Comparison of ENCODE assay signal across 15 cellular contexts in the genomic region with DNA sequence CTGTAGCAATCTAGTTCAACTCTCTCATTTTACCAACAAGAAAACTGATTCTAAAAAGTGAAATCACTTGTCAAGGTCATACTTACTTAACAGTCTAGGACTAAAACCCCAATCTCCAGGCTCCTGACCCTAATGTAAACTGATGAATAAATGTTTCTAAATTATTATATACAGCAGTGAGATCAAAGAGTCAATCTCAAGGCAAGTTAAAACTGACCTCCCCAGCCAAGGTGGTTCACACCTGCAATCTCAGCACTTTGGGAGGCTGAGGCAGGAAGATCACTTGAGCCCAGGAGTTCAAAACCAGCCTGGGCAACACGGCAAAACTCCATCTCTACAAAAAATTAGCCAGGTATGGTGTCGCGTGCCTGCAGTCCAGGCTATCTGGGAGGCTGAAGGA. TPM values are rescaled to one million over a fixed set of nuclear protein-coding genes. Genes with fewer than 3 reads are reported as not detected.
DNase-seq lines count a peak whose midpoint lies in the region; ATAC-seq, FAIRE-seq and TF ChIP-seq lines count a peak whose summit lies in the region.
"Had no signal": no experiment of that assay in that cellular context is flagged by ENCODE, and none has a peak within 500 bp of the region (broad histone marks: within the 10 kb centered on the region; RNA-seq: fewer than 3 reads in every experiment).

No MANE protein-coding gene starts in this region.

- H3K27me3 ChIP-seq in subcutaneous abdominal adipose tissue (ENCODE audit: control insufficient read depth in 5 of 5, insufficient read depth in 4 of 5, low read length in 5 of 5) (no peaks in the 10 kb centered on the region), endodermal cell (ENCODE audit: control insufficient read depth, insufficient read depth, low read length, poor library complexity, severe bottlenecking) (no peaks in the 10 kb centered on the region)

- H3K4me1 ChIP-seq in kidney (ENCODE audit: control insufficient read depth in 1 of 2, insufficient read depth in 1 of 2, low read depth in 1 of 2, low read length in 2 of 2), result peaks cover 0 to 6% of the 10 kb centered on the region in 2 donors
- peaks cover 2 to 20% (median 10%) of the 10 kb centered on the region in 5 donors for H3K4me1 ChIP-seq in subcutaneous abdominal adipose tissue (ENCODE audit: control insufficient read depth in 5 of 5, insufficient read depth in 5 of 5, low read length in 5 of 5)
- no peaks in the 10 kb centered on the region for H3K4me1 ChIP-seq in endodermal cell (ENCODE audit: control insufficient read depth, insufficient read depth, low read length)

- H3K4me3 ChIP-seq in kidney (ENCODE audit: low read length in 2 of 2) (no peak overlapping the region), subcutaneous abdominal adipose tissue (ENCODE audit: low read depth in 1 of 5, low read length in 5 of 5) (no peak overlapping the region), endodermal cell (ENCODE audit: low read length) (no peak overlapping the region)
- H3K4me3 ChIP-seq: HAP-1, lung had no signal

- no peak for FAIRE-seq in kidney (lab: Jason Lieb, UNC)
- FAIRE-seq: GM12891 had no signal

- no peak for TF ChIP-seq CTCF in WTC11 (IDR thresholded peaks at IDR 0.05)
- no peak for TF ChIP-seq CTCF in kidney (IDR thresholded peaks at IDR 0.05; ENCODE audit: borderline replicate concordance, extremely low read depth, insufficient read depth)
- no peak for TF ChIP-seq CTCF in endodermal cell (conservative IDR thresholded peaks at IDR 0.05)

- H3K4me3 Mint-ChIP-seq in activated CD4-positive, alpha-beta T cell treated with anti-CD3 and anti-CD28 coated beads for 36 hours, result no peak overlapping the region
- H3K4me3 Mint-ChIP-seq in WTC11, result no peak overlapping the region
- H3K4me3 Mint-ChIP-seq in endodermal cell, result no peak overlapping the region
- no peak overlapping the region for H3K4me3 Mint-ChIP-seq in activated T-helper 1 cell treated with anti-CD3 and anti-CD28 coated beads, Interleukin-12 subunit alpha, Interleukin-12 subunit beta, Interleukin-2, Interleukin-4 antibody, amounts not matched to agents 30 ng/mL and 10 ng/mL and 1 ng/mL, durations not matched to agents 14 hours and 24 hours and 36 hours

- CTCF ChIA-PET in activated CD4-positive, alpha-beta T cell treated with anti-CD3 and anti-CD28 coated beads for 36 hours (lab: Charles Lee), result interaction anchor here (0.6 to 0.7 kb wide), 2 partner anchors 96 to 1138 kb away, joined by 3 read pairs; no protein-coding TSS in a partner anchor
- CTCF ChIA-PET in WTC11 (lab: Charles Lee), result no interaction called here

- peaks cover 11% of the 10 kb centered on the region for H3K36me3 Mint-ChIP-seq in activated CD4-positive, alpha-beta T cell treated with anti-CD3 and anti-CD28 coated beads for 36 hours (ENCODE audit: low read depth)
- H3K36me3 Mint-ChIP-seq in WTC11 (peaks cover 3% of the 10 kb centered on the region; the same call in 1 of the 2 replicates), endodermal cell (ENCODE audit: low read depth) (peaks cover 13% of the 10 kb centered on the region)
- H3K36me3 Mint-ChIP-seq in activated T-helper 1 cell treated with anti-CD3 and anti-CD28 coated beads, Interleukin-12 subunit alpha, Interleukin-12 subunit beta, Interleukin-2, Interleukin-4 antibody, amounts not matched to agents 30 ng/mL and 10 ng/mL and 1 ng/mL, durations not matched to agents 14 hours and 24 hours and 36 hours (ENCODE audit: low read depth), result peaks cover 13% of the 10 kb centered on the region

- no peak for ATAC-seq in activated CD4-positive, alpha-beta T cell treated with anti-CD3 and anti-CD28 coated beads for 36 hours
- no peak for ATAC-seq in WTC11

- peaks cover 42% of the 10 kb centered on the region for H3K4me1 Mint-ChIP-seq in activated CD4-positive, alpha-beta T cell treated with anti-CD3 and anti-CD28 coated beads for 36 hours
- H3K4me1 Mint-ChIP-seq in WTC11 (no peaks in the 10 kb centered on the region), endodermal cell (peaks cover 5% of the 10 kb centered on the region)
- peaks cover 16% of the 10 kb centered on the region for H3K4me1 Mint-ChIP-seq in activated T-helper 1 cell treated with anti-CD3 and anti-CD28 coated beads, Interleukin-12 subunit alpha, Interleukin-12 subunit beta, Interleukin-2, Interleukin-4 antibody, amounts not matched to agents 30 ng/mL and 10 ng/mL and 1 ng/mL, durations not matched to agents 14 hours and 24 hours and 36 hours (ENCODE audit: low read depth)

- no peaks in the 10 kb centered on the region for H3K27me3 Mint-ChIP-seq in activated CD4-positive, alpha-beta T cell treated with anti-CD3 and anti-CD28 coated beads for 36 hours
- H3K27me3 Mint-ChIP-seq in WTC11 (ENCODE audit: low read depth) (no peaks in the 10 kb centered on the region), endodermal cell (ENCODE audit: insufficient read depth) (no peaks in the 10 kb centered on the region)
- no peaks in the 10 kb centered on the region for H3K27me3 Mint-ChIP-seq in activated T-helper 1 cell treated with anti-CD3 and anti-CD28 coated beads, Interleukin-12 subunit alpha, Interleukin-12 subunit beta, Interleukin-2, Interleukin-4 antibody, amounts not matched to agents 30 ng/mL and 10 ng/mL and 1 ng/mL, durations not matched to agents 14 hours and 24 hours and 36 hours (ENCODE audit: insufficient read depth)

- no peak overlapping the region for H3K9ac ChIP-seq in kidney (ENCODE audit: low read length in 2 of 2)
- no peak overlapping the region for H3K9ac ChIP-seq in subcutaneous abdominal adipose tissue (ENCODE audit: low read length in 5 of 5)
- no peak overlapping the region for H3K9ac ChIP-seq in endodermal cell (ENCODE audit: extremely low read depth, low read length, poor library complexity, severe bottlenecking)

- no peak for DNase-seq in activated CD4-positive, alpha-beta T cell treated with anti-CD3 and anti-CD28 coated beads for 36 hours
- no peak for DNase-seq in activated CD4-positive, alpha-beta T cell treated with anti-CD3 and anti-CD28 coated beads for 4 hours
- DNase-seq in WTC11 (ENCODE audit: low spot score), result no peak
- DNase-seq in kidney, result no peak
- DNase-seq in endodermal cell, result no peak
- no peak for DNase-seq in activated T-helper 1 cell treated with anti-CD3 and anti-CD28 coated beads, Interleukin-12 subunit alpha, Interleukin-12 subunit beta, Interleukin-2, Interleukin-4 antibody, amounts not matched to agents 30 ng/mL and 10 ng/mL and 1 ng/mL, durations not matched to agents 14 hours and 24 hours and 36 hours (ENCODE audit: low spot score)
- DNase-seq in activated CD4-positive, alpha-beta T cell treated with anti-CD3 and anti-CD28 coated beads, Interleukin-2, amount 50 U/mL, for 4 hours, result no peak
- DNase-seq: DND-41, NCI-H1092, NCI-H345, SIG-M5 had no signal

- peak overlapping the region; percentile 60 for H3K27ac Mint-ChIP-seq in activated CD4-positive, alpha-beta T cell treated with anti-CD3 and anti-CD28 coated beads for 36 hours
- H3K27ac Mint-ChIP-seq in WTC11 (0 out of 2 replicates have a peak overlapping the region, but pooled peaks have one; percentile 24), endodermal cell (no peak overlapping the region)
- H3K27ac Mint-ChIP-seq in activated T-helper 1 cell treated with anti-CD3 and anti-CD28 coated beads, Interleukin-12 subunit alpha, Interleukin-12 subunit beta, Interleukin-2, Interleukin-4 antibody, amounts not matched to agents 30 ng/mL and 10 ng/mL and 1 ng/mL, durations not matched to agents 14 hours and 24 hours and 36 hours, result no peak overlapping the region

- intact Hi-C loops in activated CD4-positive, alpha-beta T cell treated with anti-CD3 and anti-CD28 coated beads for 36 hours (cut with DNase I, micrococcal nuclease), result no loop called here
- intact Hi-C loops in kidney (cut with DNase I), result loop anchor here (10.0 kb wide), 1 partner anchor 68 kb away; no protein-coding TSS in a partner anchor
- intact Hi-C loops in activated T-helper 1 cell treated with anti-CD3 and anti-CD28 coated beads, Interleukin-12 subunit alpha, Interleukin-12 subunit beta, Interleukin-2, Interleukin-4 antibody, amounts not matched to agents 30 ng/mL and 10 ng/mL and 1 ng/mL, durations not matched to agents 14 hours and 24 hours and 36 hours (cut with micrococcal nuclease), result no loop called here

- peak overlapping the region; percentile 15 to 59 for H3K27ac ChIP-seq in kidney (ENCODE audit: low read depth in 2 of 2, low read length in 2 of 2)
- H3K27ac ChIP-seq in subcutaneous abdominal adipose tissue (ENCODE audit: low read depth, low read length), result peak overlapping the region; percentile 21
- H3K27ac ChIP-seq in endodermal cell (ENCODE audit: low read depth, low read length), result no peak overlapping the region

- WGBS in endodermal cell (ENCODE audit: insufficient coverage in 1 of 2, insufficient read length in 1 of 2), 2 experiments, result 90 to 100% methylated on average over 3 of the region's 3 CpGs

- POLR2A ChIA-PET in activated CD4-positive, alpha-beta T cell treated with anti-CD3 and anti-CD28 coated beads for 36 hours (lab: Charles Lee), result no interaction called here
- POLR2A ChIA-PET in WTC11 (lab: Charles Lee), result interaction anchor here (0.7 kb wide), 1 partner anchor 42 kb away, joined by 4 read pairs; no protein-coding TSS in a partner anchor

- H3K9me3 ChIP-seq in kidney (ENCODE audit: control insufficient read depth in 1 of 2, low read length in 2 of 2) (no peaks in the 10 kb centered on the region), subcutaneous abdominal adipose tissue (ENCODE audit: control insufficient read depth in 5 of 5, low read length in 5 of 5) (no peaks in the 10 kb centered on the region), endodermal cell (ENCODE audit: control insufficient read depth, low read length) (peaks cover 13% of the 10 kb centered on the region)
- H3K9me3 ChIP-seq: HAP-1 had no signal

- H3K36me3 ChIP-seq in kidney (ENCODE audit: control insufficient read depth in 1 of 2, insufficient read depth in 2 of 2, low read length in 2 of 2), result no peaks in the 10 kb centered on the region
- H3K36me3 ChIP-seq in subcutaneous abdominal adipose tissue (ENCODE audit: control insufficient read depth in 5 of 5, insufficient read depth in 5 of 5, low read length in 5 of 5), result peaks cover 0 to 4% (median 0%) of the 10 kb centered on the region in 5 donors
- peaks cover 13% of the 10 kb centered on the region for H3K36me3 ChIP-seq in endodermal cell (ENCODE audit: control insufficient read depth, insufficient read depth, low read length)

- H3K9me3 Mint-ChIP-seq in activated CD4-positive, alpha-beta T cell treated with anti-CD3 and anti-CD28 coated beads for 36 hours (ENCODE audit: low read depth), result no peaks in the 10 kb centered on the region
- peaks cover 5% of the 10 kb centered on the region for H3K9me3 Mint-ChIP-seq in WTC11
- peaks cover 8% of the 10 kb centered on the region for H3K9me3 Mint-ChIP-seq in endodermal cell
- H3K9me3 Mint-ChIP-seq in activated T-helper 1 cell treated with anti-CD3 and anti-CD28 coated beads, Interleukin-12 subunit alpha, Interleukin-12 subunit beta, Interleukin-2, Interleukin-4 antibody, amounts not matched to agents 30 ng/mL and 10 ng/mL and 1 ng/mL, durations not matched to agents 14 hours and 24 hours and 36 hours, result no peaks in the 10 kb centered on the region

RNA-seq across cellular contexts. Expression of a gene that starts 15.3 kb away (rescaled TPM):
- 10 to 100 TPM; 53.9 to 58.6 TPM for total RNA-seq in activated CD4-positive, alpha-beta T cell treated with anti-CD3 and anti-CD28 coated beads for 36 hours
- total RNA-seq in WTC11 (2021) (21.3 to 24.9 TPM (median 21.5 TPM) in 3 replicates), kidney (85.3 TPM), endodermal cell (10 to 100 TPM; 56.5 to 65.1 TPM)
- 14.5 TPM for polyA plus RNA-seq in kidney (ENCODE audit: insufficient read depth, low read depth, low replicate concordance)
- polyA plus RNA-seq in endodermal cell (2013, experiment 1 of 2), result 33.3 TPM
- polyA plus RNA-seq in endodermal cell (2013, experiment 2 of 2), result 35.1 TPM
- 64.1 and 71.9 TPM in 2 replicates for total RNA-seq in activated T-helper 1 cell treated with anti-CD3 and anti-CD28 coated beads, Interleukin-12 subunit alpha, Interleukin-12 subunit beta, Interleukin-2, Interleukin-4 antibody, amounts not matched to agents 30 ng/mL and 10 ng/mL and 1 ng/mL, durations not matched to agents 14 hours and 24 hours and 36 hours

Comparison
In these comparisons a context has a peak if more than half of its experiments do, and no peak if none do; other contexts are left out.
1. H3K27ac Mint-ChIP-seq: peak in activated CD4-positive, alpha-beta T cell treated with anti-CD3 and anti-CD28 coated beads for 36 hours (single experiment) and WTC11 (single experiment); none in endodermal cell (single experiment) and activated T-helper 1 cell treated with anti-CD3 and anti-CD28 coated beads, Interleukin-12 subunit alpha, Interleukin-12 subunit beta, Interleukin-2, Interleukin-4 antibody, amounts not matched to agents 30 ng/mL and 10 ng/mL and 1 ng/mL, durations not matched to agents 14 hours and 24 hours and 36 hours (single experiment).